8 cellular contexts compared by ENCODE assay signal in genomic region chr1:171485375-171486047, GRCh38. TPM values are rescaled to one million over a fixed set of nuclear protein-coding genes. Genes with fewer than 3 reads are reported as not detected.
A peak's percentile ranks its signal among the peaks of the same experiment; 100 is the strongest.
DNase-seq lines count a peak whose midpoint lies in the region; ATAC-seq, FAIRE-seq and TF ChIP-seq lines count a peak whose summit lies in the region.

Gene PRRC2C, plus strand, starts transcription at chr1:171485530. Its CDS starts 26,559 bp downstream, at chr1:171512089.

- dilution Hi-C loops in mammary epithelial cell (cut with HindIII; ENCODE audit: low sequenced_read_pairs) = no loop called here

- in situ Hi-C loops in mammary epithelial cell (cut with MboI; ENCODE audit: low sequenced_read_pairs in 2 of 2) = no loop called here

- H3K27me3 ChIP-seq in A673 (replicated peaks; ENCODE audit: insufficient read depth, low read depth, low read length, poor library complexity) (no peaks in the 10 kb centered on the region), mammary epithelial cell (ENCODE audit: insufficient read depth, low read length) (no peaks in the 10 kb centered on the region), iPS-20b (ENCODE audit: insufficient read depth, low read length) (no peaks in the 10 kb centered on the region), small intestine (ENCODE audit: control insufficient read depth in 2 of 2, insufficient read depth in 2 of 2, low read length in 2 of 2) (no peaks in the 10 kb centered on the region)

- CTCF ChIA-PET in A673 (lab: Charles Lee) (interaction anchor here (0.6 to 1.2 kb wide), 4 partner anchors 22 to 230 kb away, joined by 3 to 8 read pairs (median 4); no protein-coding TSS in a partner anchor), mammary epithelial cell (lab: Charles Lee; ENCODE audit: low non-redundant PET) (no interaction called here)

- FAIRE-seq in small intestine (lab: Jason Lieb, UNC) = no peak

- H3K9ac ChIP-seq in mammary epithelial cell (ENCODE audit: insufficient read depth, low read length) (peak within 1 kb of the TSS; percentile 97), iPS-20b (ENCODE audit: low read depth, low read length) (peak within 1 kb of the TSS; percentile 98)

- H3K9me3 ChIP-seq in A673 (ENCODE audit: low read depth, low read length, poor library complexity, severe bottlenecking) (no peaks in the 10 kb centered on the region), mammary epithelial cell (replicated peaks; ENCODE audit: insufficient read depth, low read length) (no peaks in the 10 kb centered on the region), iPS-20b (ENCODE audit: insufficient read depth, low read depth, low read length) (no peaks in the 10 kb centered on the region), small intestine (ENCODE audit: control insufficient read depth, low read depth) (no peaks in the 10 kb centered on the region)

- H3K27ac ChIP-seq in A673 (ENCODE audit: low read depth, low read length, poor library complexity, severe bottlenecking) (peak within 1 kb of the TSS; percentile 98), VCaP (peak within 1 kb of the TSS; percentile 96), mammary epithelial cell (ENCODE audit: insufficient read depth, low read depth, low read length) (peak within 1 kb of the TSS; percentile 95), iPS-20b (ENCODE audit: low read length) (peak within 1 kb of the TSS; percentile 93), small intestine (ENCODE audit: low read depth in 1 of 2, low read length in 1 of 2) (peak within 1 kb of the TSS; percentile 95 to 99)

- peaks cover 52% of the 10 kb centered on the region for H3K79me2 ChIP-seq in mammary epithelial cell (ENCODE audit: insufficient read depth, low read length)

- ATAC-seq in GM18861 (IDR thresholded peaks at IDR 0.05; ENCODE audit: unreplicated experiment) (peak; percentile 92), HG03103 (IDR thresholded peaks at IDR 0.05; ENCODE audit: low read depth, unreplicated experiment) (peak; percentile 98)

- H3K4me3 ChIP-seq in A673 (ENCODE audit: low read depth, low read length, poor library complexity, severe bottlenecking) (peak within 1 kb of the TSS; percentile 94), mammary epithelial cell (replicated peaks in 1 of 3; ENCODE audit: insufficient read depth in 1 of 3, low read depth in 2 of 3, low read length in 3 of 3) (peak within 1 kb of the TSS; percentile 79 to 87 (median 80)), iPS-20b (ENCODE audit: low read length) (peak within 1 kb of the TSS; percentile 89), small intestine (ENCODE audit: low read depth in 1 of 2, low read length in 2 of 2) (peak within 1 kb of the TSS; percentile 90)

- H2AFZ ChIP-seq in mammary epithelial cell (ENCODE audit: low read depth, low read length) = peak within 1 kb of the TSS; percentile 93

- no TSS peak for BruUV-seq in A673 (replicated peaks; lab: Mats Ljungman, UMichigan)
- TSS peak; percentile 87 for BruUV-seq in mammary epithelial cell (replicated peaks; lab: Mats Ljungman, UMichigan)

- H3K4me2 ChIP-seq in mammary epithelial cell (ENCODE audit: insufficient read depth, low read depth, low read length) = peak within 1 kb of the TSS; percentile 93

- intact Hi-C loops in A673 (cut with micrococcal nuclease; ENCODE audit: unreplicated experiment) = no loop called here
- intact Hi-C loops in mammary epithelial cell (cut with micrococcal nuclease) = loop anchor here (1.0 to 5.0 kb wide), 6 partner anchors 17 to 257 kb away; partner anchors contain the start of genes FMO1, FMO4 and VAMP4

- peaks cover 27% of the 10 kb centered on the region for H4K20me1 ChIP-seq in mammary epithelial cell (ENCODE audit: insufficient read depth, low read length)

- TF ChIP-seq CTCF in A673 (conservative IDR thresholded peaks at IDR 0.05; ENCODE audit: low read depth, low read length) (peak; percentile 91; the same call in 1 of the 2 replicates), VCaP (conservative IDR thresholded peaks at IDR 0.05) (peak; percentile 88), mammary epithelial cell (conservative IDR thresholded peaks at IDR 0.05 in 1 of 2, IDR thresholded peaks at IDR 0.05 in 1 of 2; ENCODE audit: extremely low read depth in 1 of 2, insufficient read depth in 1 of 2, low read depth in 1 of 2, low read length in 2 of 2) (peak; percentile 8 to 80)

- under 1% methylated on average over 30 of the region's 50 CpGs for WGBS in mammary epithelial cell (ENCODE audit: low coverage, missing lambda C conversion rate)
- 0% methylated on average over 50 of the region's 50 CpGs for WGBS in small intestine, 3 donors

- H3K4me1 ChIP-seq in A673 (ENCODE audit: insufficient read depth, low read length, poor library complexity, severe bottlenecking) = peaks cover 10% of the 10 kb centered on the region
- H3K4me1 ChIP-seq in mammary epithelial cell (ENCODE audit: insufficient read depth, low read length) = peaks cover 13% of the 10 kb centered on the region
- peaks cover 9% of the 10 kb centered on the region for H3K4me1 ChIP-seq in iPS-20b (ENCODE audit: insufficient read depth, low read length)
- peaks cover 3 to 12% of the 10 kb centered on the region in 2 donors for H3K4me1 ChIP-seq in small intestine (ENCODE audit: control insufficient read depth in 2 of 2, insufficient read depth in 1 of 2, low read depth in 1 of 2, low read length in 1 of 2)

- DNase-seq in A673 (ENCODE audit: low spot score) (peak; percentile 98), NCI-H2171 treated with DMSO at 0.1 percent for 48 hours (lab: John Stamatoyannopoulos, UW) (peak; percentile 94), mammary epithelial cell (peak; percentile 95), small intestine (peak; percentile 98)

- H3K36me3 ChIP-seq in A673 (ENCODE audit: insufficient read depth, low read length, poor library complexity, severe bottlenecking) = peaks cover 14% of the 10 kb centered on the region
- H3K36me3 ChIP-seq in mammary epithelial cell (ENCODE audit: insufficient read depth, low read length) = peaks cover 4% of the 10 kb centered on the region
- peaks cover 21% of the 10 kb centered on the region for H3K36me3 ChIP-seq in iPS-20b (ENCODE audit: insufficient read depth, low read depth, low read length)
- no peaks in the 10 kb centered on the region for H3K36me3 ChIP-seq in small intestine (ENCODE audit: control insufficient read depth in 2 of 2, insufficient read depth in 2 of 2, low read length in 2 of 2)

- POLR2A ChIA-PET in A673 (lab: Charles Lee; ENCODE audit: low non-redundant PET) = interaction anchor here (0.6 to 0.7 kb wide), 2 partner anchors 21 to 518 kb away, joined by 3 to 5 read pairs; no protein-coding TSS in a partner anchor

RNA-seq across cellular contexts. Expression of gene PRRC2C, which starts in this region (rescaled TPM):
- 219 and 222 TPM in 2 replicates for total RNA-seq in A673 (2021)
- total RNA-seq in mammary epithelial cell = 100 to 1,000 TPM in 1 of 2 donors, 10 to 100 TPM in 1; 56.3 to 177 TPM
- polyA plus RNA-seq in mammary epithelial cell = 49.5 TPM
- polyA minus RNA-seq in mammary epithelial cell = 165 TPM
- polyA plus RNA-seq in small intestine = 100 to 1,000 TPM in 2 of 3 donors, 10 to 100 TPM in 1; 37.4 to 221 (median 113) TPM

Comparison
In these comparisons a context has a peak if more than half of its experiments do, and no peak if none do; other contexts are left out.
1. Peak in every context shown above with its lines: DNase-seq, ATAC-seq, H3K4me3 ChIP-seq and H3K27ac ChIP-seq.